In the genomic region with DNA sequence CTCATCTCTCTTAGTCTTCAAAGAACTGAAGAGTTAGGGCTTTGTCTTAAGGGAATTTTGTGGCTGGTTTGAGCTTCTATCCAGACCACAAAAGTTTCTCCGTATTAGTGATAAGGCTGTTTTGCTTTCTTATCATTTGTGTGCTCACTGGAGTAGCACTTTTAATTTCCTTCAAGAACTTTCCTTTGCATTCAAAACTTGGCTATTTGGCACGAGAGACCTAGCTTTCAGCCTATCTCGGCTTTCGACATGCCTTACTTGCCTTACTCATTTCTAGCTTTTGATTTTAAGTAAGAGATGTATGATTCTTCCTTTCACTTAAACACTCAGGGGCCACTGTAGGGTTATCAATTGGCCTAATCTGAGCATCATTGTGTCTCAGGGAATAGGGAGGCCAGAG, we compare ENCODE assay signal across 11 cellular contexts. TPM values are rescaled to one million over a fixed set of nuclear protein-coding genes. Genes with fewer than 3 reads are reported as not detected.
A peak's percentile ranks its signal among the peaks of the same experiment; 100 is the strongest.
DNase-seq lines count a peak whose midpoint lies in the region; ATAC-seq and TF ChIP-seq lines count a peak whose summit lies in the region.
"Had no signal": no experiment of that assay in that cellular context is flagged by ENCODE, and none has a peak within 500 bp of the region (broad histone marks: within the 10 kb centered on the region; RNA-seq: fewer than 3 reads in every experiment).

No MANE protein-coding gene starts in this region.

- peaks cover 0 to 7% (median 2%) of the 10 kb centered on the region in 4 donors for H3K36me3 ChIP-seq in transverse colon

- ATAC-seq in GM19025 (IDR thresholded peaks at IDR 0.05; ENCODE audit: low read depth, unreplicated experiment) (peak; percentile 93), HG02798 (IDR thresholded peaks at IDR 0.05; ENCODE audit: poor library complexity, unreplicated experiment) (peak; percentile 90), HG03565 (IDR thresholded peaks at IDR 0.05; ENCODE audit: unreplicated experiment) (peak; percentile 97)

- in situ Hi-C loops in GM13977 (cut with MboI; ENCODE audit: low pct_unique_long_range_greater_than_20kb, low sequenced_read_pairs, unreplicated experiment) (no loop called here), transverse colon (cut with MboI; ENCODE audit: low pct_ligation_motif_present in 1 of 4, low pct_unique_long_range_greater_than_20kb in 1 of 4, low sequenced_read_pairs in 3 of 4) (no loop called here)

- no peaks in the 10 kb centered on the region for H3K4me1 ChIP-seq in transverse colon

- TF ChIP-seq CTCF in GM13977 (IDR thresholded peaks at IDR 0.05; ENCODE audit: extremely low read depth, insufficient read depth, missing control alignments) (no peak), transverse colon (IDR thresholded peaks at IDR 0.05) (no peak)

- no peak overlapping the region for H3K4me3 ChIP-seq in transverse colon

- H3K27me3 ChIP-seq in transverse colon: no peaks in the 10 kb centered on the region

- H3K9me3 ChIP-seq in transverse colon: no peaks in the 10 kb centered on the region

- intact Hi-C loops in transverse colon (cut with DNase I; ENCODE audit: low total_unique reads): no loop called here

- H3K27ac ChIP-seq in transverse colon: no peak overlapping the region

- TF ChIP-seq POLR2A in transverse colon (IDR thresholded peaks at IDR 0.05): no peak

- 77 to 85% methylated on average over 2 to 4 of the region's 4 CpGs for WGBS in transverse colon (ENCODE audit: low coverage in 1 of 2), 2 donors

- DNase-seq in GM13977 (ENCODE audit: low spot score) (peak; percentile 22), NCI-H748 treated with DMSO at 0.1 percent for 48 hours (lab: John Stamatoyannopoulos, UW) (no peak), H4 (ENCODE audit: low spot score) (no peak), RKO (ENCODE audit: low spot score) (no peak), transverse colon (no peak)
- DNase-seq: activated gamma-delta T cell, Calu3, NCI-H82 had no signal

- TF ChIP-seq EP300 in transverse colon (IDR thresholded peaks at IDR 0.05; ENCODE audit: low read depth): no peak

RNA-seq across cellular contexts. Expression of a gene that starts 29.9 kb away (rescaled TPM):
- total RNA-seq in H4 (2014; rRNA removed; shearing (Covaris generic)): 10.3 and 11.9 TPM in 2 replicates
- 10 to 100 TPM; 14.2 to 63.3 (median 30.3) TPM for total RNA-seq in transverse colon

RNA-seq across cellular contexts. Expression of a gene that starts 55.7 kb away (rescaled TPM):
- total RNA-seq in H4 (2014; rRNA removed; shearing (Covaris generic)): 51.6 and 51.9 TPM in 2 replicates
- total RNA-seq in transverse colon: 10 to 100 TPM in 1 of 4 donors, 1 to 10 TPM in 3; 2.2 to 11.6 (median 5.8) TPM
